ENCODE assay signal across 6 cellular contexts in genomic region chr15:43710431-43711131, GRCh38. TPM values are rescaled to one million over a fixed set of nuclear protein-coding genes. Genes with fewer than 3 reads are reported as not detected.
"Had no signal": no experiment of that assay in that cellular context is flagged by ENCODE, and none has a peak within 500 bp of the region (broad histone marks: within the 10 kb centered on the region; RNA-seq: fewer than 3 reads in every experiment).

No MANE protein-coding gene starts in this region.

RNA-seq across cellular contexts. Expression of gene CKMT1A, which starts 16.9 kb away (rescaled TPM):
- total RNA-seq: activated CD4-positive, alpha-beta memory T cell treated with anti-CD3 and anti-CD28 coated beads, Interleukin-2, amount 10 ng/mL, durations not matched to agents 7 days and 5 days; activated CD4-positive, alpha-beta T cell treated with anti-CD3 and anti-CD28 coated beads, Interleukin-2, amount 10 ng/mL, durations not matched to agents 7 days and 5 days; activated CD8-positive, alpha-beta memory T cell treated with anti-CD3 and anti-CD28 coated beads, Interleukin-2, amount 10 ng/mL, durations not matched to agents 7 days and 5 days; activated CD8-positive, alpha-beta T cell treated with anti-CD3 and anti-CD28 coated beads, Interleukin-2, amount 10 ng/mL, durations not matched to agents 7 days and 5 days; activated naive CD8-positive, alpha-beta T cell treated with anti-CD3 and anti-CD28 coated beads, Interleukin-2, amount 10 ng/mL, durations not matched to agents 7 days and 5 days; ascending aorta had no signal
